In the genomic region with DNA sequence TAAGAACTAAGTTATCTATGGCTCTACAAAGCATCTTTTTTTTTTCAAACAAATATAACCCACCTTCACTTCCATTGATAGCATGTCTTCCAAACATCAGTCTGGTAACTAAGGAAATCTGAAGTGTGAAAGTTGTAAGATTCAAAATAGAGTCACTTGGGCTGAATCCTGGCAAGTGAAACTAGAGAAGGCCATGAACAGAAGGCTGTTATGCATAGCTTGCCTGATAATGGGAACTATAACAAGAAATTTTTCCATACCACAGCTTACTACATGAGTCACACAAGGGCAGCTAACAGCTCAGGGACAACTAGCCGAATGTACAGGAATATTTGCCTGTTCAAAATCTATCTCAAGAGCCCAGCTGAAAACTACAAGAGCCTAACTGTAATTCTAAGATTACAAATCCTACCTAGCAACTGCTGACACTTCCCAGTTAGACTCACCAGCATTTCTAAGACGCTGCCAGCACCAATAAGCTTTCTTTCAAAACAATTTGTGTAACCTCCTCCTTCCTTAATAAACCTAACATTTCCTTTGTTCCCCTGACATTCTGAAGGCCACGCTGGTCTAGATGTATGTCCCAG, we compare ENCODE assay signal across 9 cellular contexts.
DNase-seq lines count a peak whose midpoint lies in the region; ATAC-seq and TF ChIP-seq lines count a peak whose summit lies in the region.
"Had no signal": no experiment of that assay in that cellular context is flagged by ENCODE, and none has a peak within 500 bp of the region (broad histone marks: within the 10 kb centered on the region; RNA-seq: fewer than 3 reads in every experiment).

No MANE protein-coding gene starts in this region.

- intact Hi-C loops in activated B cell treated with CpG ODN at 0.5 μM for 24 hours (cut with micrococcal nuclease): no loop called here
- intact Hi-C loops in CD4-positive, alpha-beta memory T cell (cut with micrococcal nuclease): no loop called here

- H3K36me3 ChIP-seq in CD4-positive, alpha-beta memory T cell (ENCODE audit: insufficient read depth, low read length): no peaks in the 10 kb centered on the region
- H3K36me3 ChIP-seq: heart left ventricle had no signal

- H3K4me3 Mint-ChIP-seq in activated B cell treated with CpG ODN at 0.5 μM for 24 hours: no peak overlapping the region
- no peak overlapping the region for H3K4me3 Mint-ChIP-seq in CD4-positive, alpha-beta memory T cell

- in situ Hi-C loops in G401 (cut with HindIII; ENCODE audit: low sequenced_read_pairs): no loop called here

- DNase-seq in G401 (ENCODE audit: low spot score): peak; percentile 10
- peak; percentile 16 for DNase-seq in HPDE6-E6E7 (ENCODE audit: extremely low spot score)
- DNase-seq in activated B cell treated with CpG ODN at 0.5 μM for 24 hours: no peak
- DNase-seq in myocyte (ENCODE audit: low read depth): peak; percentile 66
- no peak for DNase-seq in stimulated activated naive CD4-positive, alpha-beta T cell treated with Interleukin-2 at 50 U/mL for 16 hours (lab: John Stamatoyannopoulos, UW)
- DNase-seq in CD4-positive, alpha-beta memory T cell: no peak
- DNase-seq in NCI-H1048 (lab: John Stamatoyannopoulos, UW): no peak
- DNase-seq: heart left ventricle had no signal

- POLR2A ChIA-PET in activated B cell treated with CpG ODN at 0.5 μM for 24 hours (lab: Charles Lee): no interaction called here
- POLR2A ChIA-PET in CD4-positive, alpha-beta memory T cell (lab: Charles Lee; ENCODE audit: partially characterized antibody): no interaction called here

- CTCF ChIA-PET in activated B cell treated with CpG ODN at 0.5 μM for 24 hours (lab: Charles Lee): no interaction called here
- CTCF ChIA-PET in CD4-positive, alpha-beta memory T cell (lab: Charles Lee; ENCODE audit: partially characterized antibody): no interaction called here

- no peak overlapping the region for H3K4me3 ChIP-seq in CD4-positive, alpha-beta memory T cell (ENCODE audit: low read length in 2 of 2)
- H3K4me3 ChIP-seq: heart left ventricle had no signal

- peaks cover 6% of the 10 kb centered on the region for H3K4me1 Mint-ChIP-seq in activated B cell treated with CpG ODN at 0.5 μM for 24 hours
- H3K4me1 Mint-ChIP-seq in CD4-positive, alpha-beta memory T cell: no peaks in the 10 kb centered on the region

- H3K27me3 Mint-ChIP-seq in activated B cell treated with CpG ODN at 0.5 μM for 24 hours: no peaks in the 10 kb centered on the region
- no peaks in the 10 kb centered on the region for H3K27me3 Mint-ChIP-seq in CD4-positive, alpha-beta memory T cell

- H3K27me3 ChIP-seq in CD4-positive, alpha-beta memory T cell (ENCODE audit: insufficient read depth, low read length): no peaks in the 10 kb centered on the region
- H3K27me3 ChIP-seq: heart left ventricle had no signal

- peak; percentile 93 for ATAC-seq in GM21526 (IDR thresholded peaks at IDR 0.05; ENCODE audit: low FRiP score, unreplicated experiment)
- ATAC-seq in activated B cell treated with CpG ODN at 0.5 μM for 24 hours (ENCODE audit: low read depth): peak; percentile 57

- H3K27ac ChIP-seq in CD4-positive, alpha-beta memory T cell (ENCODE audit: low read depth, low read length): no peak overlapping the region
- H3K27ac ChIP-seq: heart left ventricle had no signal

- H3K27ac Mint-ChIP-seq in activated B cell treated with CpG ODN at 0.5 μM for 24 hours: no peak overlapping the region
- no peak overlapping the region for H3K27ac Mint-ChIP-seq in CD4-positive, alpha-beta memory T cell

- H3K9me3 Mint-ChIP-seq in activated B cell treated with CpG ODN at 0.5 μM for 24 hours: no peaks in the 10 kb centered on the region
- H3K9me3 Mint-ChIP-seq in CD4-positive, alpha-beta memory T cell: no peaks in the 10 kb centered on the region

- no peaks in the 10 kb centered on the region for H3K36me3 Mint-ChIP-seq in activated B cell treated with CpG ODN at 0.5 μM for 24 hours (ENCODE audit: low read depth)
- no peaks in the 10 kb centered on the region for H3K36me3 Mint-ChIP-seq in CD4-positive, alpha-beta memory T cell

- H3K4me1 ChIP-seq in CD4-positive, alpha-beta memory T cell (ENCODE audit: insufficient read depth, low read length): no peaks in the 10 kb centered on the region
- H3K4me1 ChIP-seq: heart left ventricle had no signal

- no peaks in the 10 kb centered on the region for H3K9me3 ChIP-seq in CD4-positive, alpha-beta memory T cell (ENCODE audit: control insufficient read depth in 1 of 2, low read length in 2 of 2)
- H3K9me3 ChIP-seq: heart left ventricle had no signal

- no peak for TF ChIP-seq CTCF in activated B cell treated with CpG ODN at 0.5 μM for 24 hours (IDR thresholded peaks at IDR 0.05)

Comparison
In these comparisons a context has a peak if more than half of its experiments do, and no peak if none do; other contexts are left out.
1. DNase-seq: peak in G401 (single experiment), HPDE6-E6E7 (single experiment) and myocyte (single experiment); none in activated B cell treated with CpG ODN at 0.5 μM for 24 hours (single experiment), stimulated activated naive CD4-positive, alpha-beta T cell treated with Interleukin-2 at 50 U/mL for 16 hours (single experiment), CD4-positive, alpha-beta memory T cell (0 of 5) and NCI-H1048 (single experiment).